Comparison of ENCODE assay signal across 29 cellular contexts in the genomic region with DNA sequence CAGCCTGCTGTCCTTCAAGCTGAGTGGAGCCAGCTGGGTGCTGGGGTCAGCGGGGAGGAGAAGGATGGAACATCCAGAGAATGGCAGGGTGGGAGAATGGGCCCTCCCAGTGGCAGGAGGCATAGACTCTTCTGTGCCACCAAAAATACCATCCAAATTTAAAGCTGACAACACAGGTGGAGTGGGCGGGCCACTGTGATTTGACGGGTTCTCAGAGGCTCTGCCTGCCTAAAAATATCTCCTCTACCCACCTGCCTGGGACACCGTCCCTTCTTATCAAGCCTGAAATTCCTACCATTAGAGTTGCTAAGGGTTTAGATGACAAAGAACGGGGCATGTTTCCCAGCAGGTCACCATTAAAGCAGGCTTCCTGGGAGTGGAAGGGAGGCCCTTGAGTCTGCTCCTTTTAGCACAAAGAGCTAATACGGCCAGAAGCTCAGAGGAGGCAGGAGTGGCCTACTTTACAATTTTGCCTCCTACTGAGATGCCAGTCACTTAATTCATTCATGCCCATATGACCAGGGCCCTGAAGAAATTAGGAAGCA. TPM values are rescaled to one million over a fixed set of nuclear protein-coding genes. Genes with fewer than 3 reads are reported as not detected.
"Had no signal": no experiment of that assay in that cellular context is flagged by ENCODE, and none has a peak within 500 bp of the region (broad histone marks: within the 10 kb centered on the region; RNA-seq: fewer than 3 reads in every experiment).

No MANE protein-coding gene starts in this region.

- ATAC-seq: activated T-cell treated with anti-CD3 and anti-CD28 coated beads, Interleukin-2, amount 50 U/mL, for 4 hours; activated T-helper 17 cell treated with anti-CD3 and anti-CD28 coated beads, Interleukin-2, amount 50 U/mL, for 72 hours; esophagus mucosa; heart left ventricle; left lung; pancreas; T-cell had no signal

- H3K27ac Mint-ChIP-seq: activated CD4-positive, alpha-beta memory T cell treated with anti-CD3 and anti-CD28 coated beads, Interleukin-2, amount 10 ng/mL, durations not matched to agents 7 days and 5 days; activated CD4-positive, alpha-beta T cell treated with anti-CD3 and anti-CD28 coated beads, Interleukin-2, amount 10 ng/mL, durations not matched to agents 24 days and 14 days; activated T-helper 17 cell treated with anti-CD3 and anti-CD28 coated beads, Interleukin-2, amount 50 U/mL, for 72 hours; mesothelial cell of epicardium; naive B cell; nephron progenitor cell; T-cell had no signal

- H3K9me3 Mint-ChIP-seq: activated CD4-positive, alpha-beta memory T cell treated with anti-CD3 and anti-CD28 coated beads, Interleukin-2, amount 10 ng/mL, durations not matched to agents 7 days and 5 days; activated CD4-positive, alpha-beta T cell treated with anti-CD3 and anti-CD28 coated beads, Interleukin-2, amount 10 ng/mL, durations not matched to agents 24 days and 14 days; activated T-cell treated with anti-CD3 and anti-CD28 coated beads, Interleukin-2, amount 50 U/mL, for 4 hours; activated T-helper 17 cell treated with anti-CD3 and anti-CD28 coated beads, Interleukin-2, amount 50 U/mL, for 72 hours; mesothelial cell of epicardium; nephron progenitor cell; T-cell had no signal

- H3K27ac ChIP-seq: brain microvascular endothelial cell, heart left ventricle, left lung, pancreas, prostate gland, right atrium auricular region, spleen, transverse colon, VCaP had no signal

- H3K27me3 ChIP-seq: brain microvascular endothelial cell, left lung, pancreas, right atrium auricular region, spleen, transverse colon had no signal

- H3K4me3 ChIP-seq: heart left ventricle, left lung, lung, pancreas, prostate gland, right atrium auricular region, spleen, transverse colon had no signal

- DNase-seq: activated CD4-positive, alpha-beta memory T cell treated with anti-CD3 and anti-CD28 coated beads, Interleukin-2, amount 10 ng/mL, durations not matched to agents 7 days and 5 days; activated CD4-positive, alpha-beta T cell treated with anti-CD3 and anti-CD28 coated beads, Interleukin-2, amount 10 ng/mL, durations not matched to agents 24 days and 14 days; activated CD4-positive, CD25-positive, alpha-beta regulatory T cell treated with anti-CD3 and anti-CD28 coated beads, Interleukin-2, amount 50 U/mL, for 72 hours; activated CD8-positive, alpha-beta memory T cell treated with anti-CD3 and anti-CD28 coated beads, Interleukin-2, amount 50 U/mL, for 48 hours; activated gamma-delta T cell treated with Interleukin-2 at 50 U/mL for 16 hours; activated naive CD4-positive, alpha-beta T cell treated with anti-CD3 and anti-CD28 coated beads, Interleukin-2, amount 50 U/mL, for 16 hours; activated T-cell treated with anti-CD3 and anti-CD28 coated beads, Interleukin-2, amount 50 U/mL, for 4 hours; amniotic stem cell; central memory CD4-positive, alpha-beta T cell; foreskin fibroblast; heart left ventricle; kidney glomerular epithelial cell; left lung; naive B cell; nephron progenitor cell; pancreas; spleen; stimulated activated naive CD4-positive, alpha-beta T cell treated with Interleukin-2 at 50 U/mL for 16 hours; T-cell; transverse colon had no signal

- H3K9me3 ChIP-seq: left lung, pancreas, prostate gland, right atrium auricular region, transverse colon had no signal

- H3K4me1 ChIP-seq: left lung, pancreas, prostate gland, right atrium auricular region, spleen, transverse colon had no signal

- H3K36me3 Mint-ChIP-seq: mesothelial cell of epicardium, naive B cell, T-cell had no signal

- H3K36me3 ChIP-seq: brain microvascular endothelial cell, heart left ventricle, left lung, pancreas, prostate gland, right atrium auricular region, spleen, transverse colon had no signal

- H3K4me3 Mint-ChIP-seq: activated CD4-positive, alpha-beta memory T cell treated with anti-CD3 and anti-CD28 coated beads, Interleukin-2, amount 10 ng/mL, durations not matched to agents 7 days and 5 days; activated CD4-positive, alpha-beta T cell treated with anti-CD3 and anti-CD28 coated beads, Interleukin-2, amount 10 ng/mL, durations not matched to agents 24 days and 14 days; activated T-cell treated with anti-CD3 and anti-CD28 coated beads, Interleukin-2, amount 50 U/mL, for 4 hours; activated T-helper 17 cell treated with anti-CD3 and anti-CD28 coated beads, Interleukin-2, amount 50 U/mL, for 72 hours; mesothelial cell of epicardium; nephron progenitor cell; T-cell had no signal

- H3K4me1 Mint-ChIP-seq: mesothelial cell of epicardium had no signal

RNA-seq across cellular contexts. Expression of gene MARCHF4, which starts 19.8 kb away (rescaled TPM):
- total RNA-seq: activated CD4-positive, alpha-beta memory T cell treated with anti-CD3 and anti-CD28 coated beads, Interleukin-2, amount 10 ng/mL, durations not matched to agents 7 days and 5 days; activated CD4-positive, alpha-beta T cell treated with anti-CD3 and anti-CD28 coated beads, Interleukin-2, amount 10 ng/mL, durations not matched to agents 24 days and 14 days; activated T-cell treated with anti-CD3 and anti-CD28 coated beads, Interleukin-2, amount 50 U/mL, for 4 hours; activated T-helper 17 cell treated with anti-CD3 and anti-CD28 coated beads, Interleukin-2, amount 50 U/mL, for 72 hours; esophagus mucosa; prostate gland; spleen; T-cell; T-helper 2 cell treated with Interferon-gamma antibody and Interleukin-4, amounts not matched to agents 100 ng/mL and 5 ng/mL, for 36 hours had no signal
